In the genomic region with DNA sequence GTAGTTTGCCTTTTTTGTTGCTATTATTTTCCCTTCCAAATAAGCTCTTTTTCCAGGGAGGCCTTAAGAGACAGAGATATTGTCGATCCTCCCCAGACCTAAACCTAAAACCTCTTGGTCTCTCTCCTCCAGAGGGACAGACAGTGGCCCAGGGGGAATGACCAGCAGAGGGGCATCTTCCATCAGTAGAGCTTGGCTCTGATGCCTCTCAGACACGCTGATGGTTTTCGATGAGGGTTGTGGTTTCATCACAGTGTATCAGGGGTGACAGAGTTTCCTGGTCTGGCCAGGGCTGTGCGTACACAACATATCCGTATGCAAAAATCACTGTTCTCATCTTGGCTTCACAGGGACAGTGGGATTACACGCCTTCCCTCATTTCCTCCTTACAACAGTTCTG, we compare ENCODE assay signal across 14 cellular contexts.
"Had no signal": no experiment of that assay in that cellular context is flagged by ENCODE, and none has a peak within 500 bp of the region (broad histone marks: within the 10 kb centered on the region; RNA-seq: fewer than 3 reads in every experiment).

No MANE protein-coding gene starts in this region.

- H3K27ac ChIP-seq: gastrocnemius medialis, heart right ventricle, left ventricle myocardium inferior, parathyroid adenoma, SJCRH30, suprapubic skin had no signal

- H3K4me3 ChIP-seq: gastrocnemius medialis, heart right ventricle, left ventricle myocardium inferior, SJCRH30, suprapubic skin had no signal

- ATAC-seq: gastrocnemius medialis had no signal

- H3K4me1 ChIP-seq: gastrocnemius medialis, heart right ventricle, left ventricle myocardium inferior, parathyroid adenoma, SJCRH30, suprapubic skin had no signal

- H3K4me3 Mint-ChIP-seq: type B pancreatic cell had no signal

- H3K27me3 ChIP-seq: gastrocnemius medialis, heart right ventricle, SJCRH30, suprapubic skin had no signal

- H2AFZ ChIP-seq: parathyroid adenoma had no signal

- H3K9me3 Mint-ChIP-seq: type B pancreatic cell had no signal

- DNase-seq: activated CD4-positive, alpha-beta T cell treated with anti-CD3 and anti-CD28 coated beads for 4 hours; activated CD8-positive, alpha-beta memory T cell treated with anti-CD3 and anti-CD28 coated beads for 24 hours; activated effector memory CD4-positive, alpha-beta T cell treated with Interleukin-2 at 50 U/mL for 16 hours; activated T-cell treated with anti-CD3 and anti-CD28 coated beads, Interleukin-2, amount 50 U/mL, for 1 hour; gastrocnemius medialis; heart right ventricle; left ventricle myocardium inferior; mesenchymal stem cell; SJCRH30; stimulated activated naive CD4-positive, alpha-beta T cell; SW 1271 had no signal

- H3K36me3 Mint-ChIP-seq: type B pancreatic cell had no signal

- H3K79me2 ChIP-seq: parathyroid adenoma had no signal

- H3K27ac Mint-ChIP-seq: type B pancreatic cell had no signal

- H3K36me3 ChIP-seq: gastrocnemius medialis, heart right ventricle, left ventricle myocardium inferior, SJCRH30, suprapubic skin had no signal
